ENCODE assay signal across 34 cellular contexts in genomic region chr7:26680616-26681015, GRCh38.
"Had no signal": no experiment of that assay in that cellular context is flagged by ENCODE, and none has a peak within 500 bp of the region (broad histone marks: within the 10 kb centered on the region; RNA-seq: fewer than 3 reads in every experiment).

No MANE protein-coding gene starts in this region.

- H3K27ac ChIP-seq: brain microvascular endothelial cell, WERI-Rb-1 had no signal

- DNase-seq: activated CD4-positive, alpha-beta memory T cell treated with anti-CD3 and anti-CD28 coated beads, Interleukin-2, amount 10 ng/mL, durations not matched to agents 7 days and 5 days; activated CD4-positive, alpha-beta T cell treated with anti-CD3 and anti-CD28 coated beads for 1 hour; activated CD4-positive, alpha-beta T cell treated with anti-CD3 and anti-CD28 coated beads for 48 hours; activated CD4-positive, CD25-positive, alpha-beta regulatory T cell; activated CD8-positive, alpha-beta memory T cell treated with anti-CD3 and anti-CD28 coated beads for 24 hours; activated CD8-positive, alpha-beta memory T cell treated with anti-CD3 and anti-CD28 coated beads, Interleukin-2, amount 10 ng/mL, durations not matched to agents 7 days and 5 days; activated CD8-positive, alpha-beta memory T cell treated with anti-CD3 and anti-CD28 coated beads, Interleukin-2, amount 50 U/mL, for 48 hours; activated effector memory CD4-positive, alpha-beta T cell treated with anti-CD3 and anti-CD28 coated beads, Interleukin-2, amount 50 U/mL, for 16 hours; activated naive CD4-positive, alpha-beta T cell; activated naive CD4-positive, alpha-beta T cell treated with anti-CD3 and anti-CD28 coated beads, Interleukin-2, amount 50 U/mL, for 16 hours; activated naive CD8-positive, alpha-beta T cell treated with anti-CD3 and anti-CD28 coated beads for 36 hours; activated T-cell treated with anti-CD3 and anti-CD28 coated beads, Interleukin-2, amount 50 U/mL, for 48 hours; amniotic stem cell; aorta; brain microvascular endothelial cell; central memory CD4-positive, alpha-beta T cell; Karpas-422; KBM-7; MG63; NCI-H1092 treated with DMSO at 0.1 percent for 48 hours; NCI-H1417 treated with DMSO at 0.1 percent for 48 hours; NCI-H1694; NCI-H1930; NCI-H2081 treated with DMSO at 0.1 percent for 48 hours; NCI-H226; NCI-H446 treated with DMSO at 0.1 percent for 48 hours; NCI-H524; OCI-M1; Right ventricle myocardium superior; SW 1271; T-helper 1 cell; T-helper 2 cell; T-helper 9 cell; WERI-Rb-1 had no signal

- H3K27me3 ChIP-seq: brain microvascular endothelial cell, MG63 had no signal

- H3K4me1 Mint-ChIP-seq: activated CD4-positive, alpha-beta memory T cell treated with anti-CD3 and anti-CD28 coated beads, Interleukin-2, amount 10 ng/mL, durations not matched to agents 7 days and 5 days; activated CD8-positive, alpha-beta memory T cell treated with anti-CD3 and anti-CD28 coated beads, Interleukin-2, amount 10 ng/mL, durations not matched to agents 7 days and 5 days; activated naive CD8-positive, alpha-beta T cell treated with anti-CD3 and anti-CD28 coated beads for 36 hours had no signal

- H3K4me3 ChIP-seq: MG63 had no signal

- H3K36me3 Mint-ChIP-seq: activated CD8-positive, alpha-beta memory T cell treated with anti-CD3 and anti-CD28 coated beads, Interleukin-2, amount 10 ng/mL, durations not matched to agents 7 days and 5 days; activated naive CD8-positive, alpha-beta T cell treated with anti-CD3 and anti-CD28 coated beads for 36 hours had no signal

- ATAC-seq: activated CD8-positive, alpha-beta memory T cell treated with anti-CD3 and anti-CD28 coated beads, Interleukin-2, amount 10 ng/mL, durations not matched to agents 7 days and 5 days had no signal

- H3K9me3 Mint-ChIP-seq: activated CD4-positive, alpha-beta memory T cell treated with anti-CD3 and anti-CD28 coated beads, Interleukin-2, amount 10 ng/mL, durations not matched to agents 7 days and 5 days; activated naive CD8-positive, alpha-beta T cell treated with anti-CD3 and anti-CD28 coated beads for 36 hours had no signal

- H3K36me3 ChIP-seq: brain microvascular endothelial cell, MG63, WERI-Rb-1 had no signal

- H3K9me3 ChIP-seq: MG63 had no signal

- H3K27me3 Mint-ChIP-seq: activated CD8-positive, alpha-beta memory T cell treated with anti-CD3 and anti-CD28 coated beads, Interleukin-2, amount 10 ng/mL, durations not matched to agents 7 days and 5 days had no signal

- H3K4me3 Mint-ChIP-seq: activated CD4-positive, alpha-beta memory T cell treated with anti-CD3 and anti-CD28 coated beads, Interleukin-2, amount 10 ng/mL, durations not matched to agents 7 days and 5 days; activated CD8-positive, alpha-beta memory T cell treated with anti-CD3 and anti-CD28 coated beads, Interleukin-2, amount 10 ng/mL, durations not matched to agents 7 days and 5 days; activated naive CD8-positive, alpha-beta T cell treated with anti-CD3 and anti-CD28 coated beads for 36 hours had no signal

- H3K27ac Mint-ChIP-seq: activated CD4-positive, alpha-beta memory T cell treated with anti-CD3 and anti-CD28 coated beads, Interleukin-2, amount 10 ng/mL, durations not matched to agents 7 days and 5 days; activated CD8-positive, alpha-beta memory T cell treated with anti-CD3 and anti-CD28 coated beads, Interleukin-2, amount 10 ng/mL, durations not matched to agents 7 days and 5 days; activated naive CD8-positive, alpha-beta T cell treated with anti-CD3 and anti-CD28 coated beads for 36 hours had no signal
